Comparison of ENCODE assay signal across 1 cellular context in the genomic region with DNA sequence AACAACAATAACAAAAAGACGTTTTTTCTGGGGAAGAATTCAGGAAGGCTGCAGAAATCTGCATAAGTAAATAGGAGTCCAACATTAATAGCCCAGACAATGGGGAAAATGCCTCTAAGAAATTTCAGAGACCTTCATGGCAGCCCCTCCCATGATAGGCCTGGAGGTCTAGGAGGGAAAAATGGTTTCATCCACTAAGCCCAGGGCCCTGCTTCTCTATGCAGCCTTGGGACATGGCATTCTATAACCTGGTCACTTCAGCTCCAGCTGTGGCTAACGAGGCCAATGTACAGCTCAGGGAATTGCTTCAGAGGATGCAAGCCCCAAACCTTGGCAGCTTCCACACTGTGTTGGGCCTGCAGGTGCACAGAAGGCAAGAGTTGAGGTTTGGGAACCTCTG.
TF ChIP-seq lines count a peak whose summit lies in the region.

No MANE protein-coding gene starts in this region.

TF ChIP-seq in HEK293, 187 proteins besides CTCF, POLR2A, EP300 and RAD21 (continued from another document):
- TF ChIP-seq INSM2 (tag by site-specific recombination; IDR thresholded peaks at IDR 0.05) (no peak), ZNF416 (tag by site-specific recombination; IDR thresholded peaks at IDR 0.05) (no peak), ZNF423 (tag by site-specific recombination; IDR thresholded peaks at IDR 0.05) (no peak), ZNF221 (tag by site-specific recombination; IDR thresholded peaks at IDR 0.05; ENCODE audit: borderline replicate concordance) (no peak), GLIS2 (tag by site-specific recombination; IDR thresholded peaks at IDR 0.05) (no peak), ZNF792 (tag by site-specific recombination; IDR thresholded peaks at IDR 0.05) (no peak), ZNF777 (tag by site-specific recombination; IDR thresholded peaks at IDR 0.05; ENCODE audit: borderline replicate concordance) (no peak), ZNF830 (tag by site-specific recombination; IDR thresholded peaks at IDR 0.05; ENCODE audit: low read depth) (no peak), ZNF274 (IDR thresholded peaks at IDR 0.05; ENCODE audit: low read length) (no peak), ZNF274 (tag by site-specific recombination; IDR thresholded peaks at IDR 0.05; ENCODE audit: borderline replicate concordance) (no peak), ATF2 (tag by site-specific recombination; IDR thresholded peaks at IDR 0.05; ENCODE audit: low read depth) (no peak), TRIM28 (IDR thresholded peaks at IDR 0.05; ENCODE audit: borderline replicate concordance, low read length) (peak; percentile 58; the same call in 1 of the 2 replicates), SETDB1 (IDR thresholded peaks at IDR 0.05; ENCODE audit: insufficient read length, low read length) (peak; percentile 71)
- TF ChIP-seq, protein P1, sequence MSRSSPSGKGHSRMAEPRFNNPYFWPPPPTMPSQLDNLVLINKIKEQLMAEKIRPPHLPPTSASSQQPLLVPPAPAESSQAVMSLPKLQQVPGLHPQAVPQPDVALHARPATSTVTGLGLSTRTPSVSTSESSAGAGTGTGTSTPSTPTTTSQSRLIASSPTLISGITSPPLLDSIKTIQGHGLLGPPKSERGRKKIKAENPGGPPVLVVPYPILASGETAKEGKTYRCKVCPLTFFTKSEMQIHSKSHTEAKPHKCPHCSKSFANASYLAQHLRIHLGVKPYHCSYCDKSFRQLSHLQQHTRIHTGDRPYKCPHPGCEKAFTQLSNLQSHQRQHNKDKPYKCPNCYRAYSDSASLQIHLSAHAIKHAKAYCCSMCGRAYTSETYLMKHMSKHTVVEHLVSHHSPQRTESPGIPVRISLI (tag by site-specific recombination; IDR thresholded peaks at IDR 0.05) = no peak
